ENCODE assay signal across 17 cellular contexts in genomic region chr11:68295940-68296339, GRCh38. TPM values are rescaled to one million over a fixed set of nuclear protein-coding genes. Genes with fewer than 3 reads are reported as not detected.
A peak's percentile ranks its signal among the peaks of the same experiment; 100 is the strongest.
DNase-seq lines count a peak whose midpoint lies in the region; ATAC-seq, FAIRE-seq and TF ChIP-seq lines count a peak whose summit lies in the region.
"Had no signal": no experiment of that assay in that cellular context is flagged by ENCODE, and none has a peak within 500 bp of the region (broad histone marks: within the 10 kb centered on the region; RNA-seq: fewer than 3 reads in every experiment).

No MANE protein-coding gene starts in this region.

- no peak for TF ChIP-seq RAD21 in K562 (CRISPR knock-in tag; conservative IDR thresholded peaks at IDR 0.05 in 1 of 2, IDR thresholded peaks at IDR 0.05 in 1 of 2)

- TF ChIP-seq CTCF in HEK293 (tag by site-specific recombination; IDR thresholded peaks at IDR 0.05), result no peak
- TF ChIP-seq CTCF in K562 (IDR thresholded peaks at IDR 0.05 in 2 of 3, conservative IDR thresholded peaks at IDR 0.05 in 1 of 3; ENCODE audit: insufficient read depth in 2 of 3, low read depth in 1 of 3, low read length in 3 of 3), result no peak
- no peak for TF ChIP-seq CTCF in osteoblast (IDR thresholded peaks at IDR 0.05; ENCODE audit: extremely low read depth, low read depth, low read length)

- 52% methylated on average over 5 of the region's 5 CpGs for WGBS in K562 (ENCODE audit: insufficient coverage, low coverage, missing lambda C conversion rate)

- no peaks in the 10 kb centered on the region for H3K36me3 Mint-ChIP-seq in T-helper 2 cell treated with Interferon-gamma antibody and Interleukin-4, amounts not matched to agents 5 μg/mL and 100 μg/mL, for 36 hours (ENCODE audit: low read depth)
- H3K36me3 Mint-ChIP-seq: CD4-positive, CD25-positive, alpha-beta regulatory T cell; IgD-negative memory B cell had no signal

- H3K9me3 Mint-ChIP-seq in T-helper 2 cell treated with Interferon-gamma antibody and Interleukin-4, amounts not matched to agents 5 μg/mL and 100 μg/mL, for 36 hours, result no peaks in the 10 kb centered on the region
- H3K9me3 Mint-ChIP-seq: IgD-negative memory B cell had no signal

- H3K4me3 Mint-ChIP-seq in T-helper 2 cell treated with Interferon-gamma antibody and Interleukin-4, amounts not matched to agents 5 μg/mL and 100 μg/mL, for 36 hours, result no peak overlapping the region
- H3K4me3 Mint-ChIP-seq: CD4-positive, CD25-positive, alpha-beta regulatory T cell had no signal

- H3K4me2 ChIP-seq in BLaER1 (no peak overlapping the region), K562 (ENCODE audit: insufficient read depth, low read length) (no peak overlapping the region), osteoblast (ENCODE audit: insufficient read depth, low read length) (no peak overlapping the region)

- intact Hi-C loops in K562 (cut with micrococcal nuclease), result loop anchor here (5.0 kb wide), 2 partner anchors 151 to 289 kb away; no protein-coding TSS in a partner anchor

- H3K27ac ChIP-seq in BLaER1 (0 out of 2 replicates have a peak overlapping the region, but pooled peaks have one; percentile 6), HEK293 (ENCODE audit: extremely low read depth, low read depth, low read length) (no peak overlapping the region), K562 (ENCODE audit: extremely low read depth, low read depth, low read length) (no peak overlapping the region), osteoblast (ENCODE audit: low read depth, low read length) (no peak overlapping the region)
- H3K27ac ChIP-seq: GM23248 had no signal

- H3K9ac ChIP-seq in BLaER1 (no peak overlapping the region), K562 (ENCODE audit: insufficient read depth in 1 of 2, low read depth in 2 of 2, low read length in 2 of 2) (peak overlapping the region in 1 of 2 experiments; percentile 78; a peak in 2 of 4 replicates)
- H3K9ac ChIP-seq: GM23248 had no signal

- H3K9me3 ChIP-seq in BLaER1 (peaks cover 3% of the 10 kb centered on the region; the same call in 1 of the 2 replicates), HEK293 (ENCODE audit: control insufficient read depth, insufficient read depth, low read depth, low read length) (no peaks in the 10 kb centered on the region), K562 (replicated peaks; ENCODE audit: control insufficient read depth, insufficient read depth, low read depth, low read length) (no peaks in the 10 kb centered on the region), osteoblast (ENCODE audit: low read depth, low read length) (no peaks in the 10 kb centered on the region)
- H3K9me3 ChIP-seq: BE2C had no signal

- no peaks in the 10 kb centered on the region for H3K36me3 ChIP-seq in BLaER1
- H3K36me3 ChIP-seq in HEK293 (ENCODE audit: control insufficient read depth in 2 of 2, insufficient read depth in 1 of 2, low read length in 2 of 2), result no peaks in the 10 kb centered on the region
- no peaks in the 10 kb centered on the region for H3K36me3 ChIP-seq in K562 (ENCODE audit: control insufficient read depth, insufficient read depth, low read length)
- H3K36me3 ChIP-seq in osteoblast (ENCODE audit: insufficient read depth, low read length), result no peaks in the 10 kb centered on the region
- H3K36me3 ChIP-seq: BE2C had no signal

- BruUV-seq in K562 (replicated peaks; lab: Mats Ljungman, UMichigan), result no TSS peak

- H3K4me3 ChIP-seq in BLaER1, result no peak overlapping the region
- H3K4me3 ChIP-seq in HEK293 (ENCODE audit: low read depth, low read length), result no peak overlapping the region
- H3K4me3 ChIP-seq in K562, result no peak overlapping the region
- no peak overlapping the region for H3K4me3 ChIP-seq in osteoblast (ENCODE audit: insufficient read depth, low read length)
- H3K4me3 ChIP-seq: GM23248 had no signal

- TF ChIP-seq EP300 in K562 (IDR thresholded peaks at IDR 0.05; ENCODE audit: low read length), result no peak

- POLR2A ChIA-PET in HEK293 (lab: Yijun Ruan, JAX) (interaction anchor here (2.3 kb wide), 1 partner anchor 23 kb away, joined by 12 read pairs; the partner anchor contains the start of gene C11orf24), K562 (lab: Yijun Ruan, JAX) (interaction anchor here (0.6 to 3.3 kb wide), 6 partner anchors 12 to 339 kb away, joined by 3 to 25 read pairs (median 7); partner anchors contain the start of gene C11orf24)

- H3K4me1 ChIP-seq in BLaER1 (peaks cover 55% of the 10 kb centered on the region), HEK293 (ENCODE audit: control insufficient read depth, insufficient read depth, low read length) (no peaks in the 10 kb centered on the region), K562 (replicated peaks in 1 of 2; ENCODE audit: control insufficient read depth in 2 of 2, insufficient read depth in 2 of 2, low read length in 2 of 2) (peaks cover 0 to 27% of the 10 kb centered on the region in 2 experiments; a peak in 3 of 5 replicates), osteoblast (ENCODE audit: insufficient read depth, low read length) (no peaks in the 10 kb centered on the region)
- H3K4me1 ChIP-seq: BE2C had no signal

- in situ Hi-C loops in K562 (cut with MboI), result loop anchor here (5.0 kb wide), 1 partner anchor 39 kb away; no protein-coding TSS in a partner anchor

- ATAC-seq in K562, result no peak

- no peak for FAIRE-seq in K562 (lab: Jason Lieb, UNC)
- FAIRE-seq: G401.6, GM12892, H54 had no signal

- no peaks in the 10 kb centered on the region for H3K4me1 Mint-ChIP-seq in T-helper 2 cell treated with Interferon-gamma antibody and Interleukin-4, amounts not matched to agents 5 μg/mL and 100 μg/mL, for 36 hours (ENCODE audit: low read depth)

- DNase-seq in K562 (ENCODE audit: extremely low read depth in 1 of 4, low spot score in 3 of 4), result no peak
- peak; percentile 8 for DNase-seq in osteoblast (ENCODE audit: insufficient read length, low spot score, missing footprints)
- no peak for DNase-seq in stimulated activated naive CD4-positive, alpha-beta T cell treated with Interleukin-2 at 50 U/mL for 16 hours (lab: John Stamatoyannopoulos, UW)
- no peak for DNase-seq in T-helper 2 cell treated with Interferon-gamma antibody and Interleukin-4, amounts not matched to agents 5 μg/mL and 100 μg/mL, for 36 hours (ENCODE audit: low spot score)
- DNase-seq in C1 segment of cervical spinal cord (lab: John Stamatoyannopoulos, UW), result no peak
- DNase-seq: BE2C; CD4-positive, CD25-positive, alpha-beta regulatory T cell; DMS 273 treated with DMSO at 0.1 percent for 48 hours; DMS79; EL; GM23248 had no signal

- no peak overlapping the region for H3K27ac Mint-ChIP-seq in T-helper 2 cell treated with Interferon-gamma antibody and Interleukin-4, amounts not matched to agents 5 μg/mL and 100 μg/mL, for 36 hours
- H3K27ac Mint-ChIP-seq: CD4-positive, CD25-positive, alpha-beta regulatory T cell had no signal

- H3K27me3 Mint-ChIP-seq in T-helper 2 cell treated with Interferon-gamma antibody and Interleukin-4, amounts not matched to agents 5 μg/mL and 100 μg/mL, for 36 hours (ENCODE audit: low read depth), result peaks cover 5% of the 10 kb centered on the region
- H3K27me3 Mint-ChIP-seq: IgD-negative memory B cell had no signal

- no peaks in the 10 kb centered on the region for H3K27me3 ChIP-seq in BLaER1
- no peaks in the 10 kb centered on the region for H3K27me3 ChIP-seq in K562 (ENCODE audit: control insufficient read depth in 2 of 2, insufficient read depth in 2 of 2, low read length in 2 of 2)
- no peaks in the 10 kb centered on the region for H3K27me3 ChIP-seq in osteoblast (ENCODE audit: insufficient read depth, low read length)
- H3K27me3 ChIP-seq: BE2C had no signal

- H2AFZ ChIP-seq in K562 (ENCODE audit: low read depth, low read length) (no peak overlapping the region), osteoblast (ENCODE audit: low read length) (no peak overlapping the region)
- H2AFZ ChIP-seq: GM23248 had no signal

- CTCF ChIA-PET in HEK293 (lab: Yijun Ruan, JAX), result interaction anchor here (0.6 to 6.5 kb wide), 5 partner anchors 14 to 88 kb away, joined by 3 to 122 read pairs (median 24); no protein-coding TSS in a partner anchor
- CTCF ChIA-PET in K562 (lab: Yijun Ruan, JAX; ENCODE audit: low intra/inter-chr PET ratio), result no interaction called here

- no peaks in the 10 kb centered on the region for H3K79me2 ChIP-seq in K562 (ENCODE audit: control insufficient read depth, insufficient read depth, low read length)
- H3K79me2 ChIP-seq in osteoblast (ENCODE audit: insufficient read depth, low read length), result no peaks in the 10 kb centered on the region

- no peaks in the 10 kb centered on the region for H4K20me1 ChIP-seq in BLaER1
- no peaks in the 10 kb centered on the region for H4K20me1 ChIP-seq in K562 (replicated peaks; ENCODE audit: control insufficient read depth, insufficient read depth, low read length)
- H4K20me1 ChIP-seq in osteoblast (ENCODE audit: insufficient read depth, low read length), result no peaks in the 10 kb centered on the region

- TF ChIP-seq POLR2A in K562 (conservative IDR thresholded peaks at IDR 0.05), result no peak

- H3K9me1 ChIP-seq in K562 (ENCODE audit: control insufficient read depth, insufficient read depth, low read length), result no peaks in the 10 kb centered on the region

RNA-seq across cellular contexts. Expression of gene LRP5, which starts 16.5 kb away (rescaled TPM):
- 28.3 and 69.8 TPM in 2 replicates for total RNA-seq in K562 (2011; cell fraction: chromatin; rRNA removed; ENCODE audit: low replicate concordance)
- total RNA-seq in K562 (2011; cell fraction: nucleolus; rRNA removed), result 63.7 and 66.6 TPM in 2 replicates
- 37.9 and 42.2 TPM in 2 replicates for total RNA-seq in K562 (2011; cell fraction: nucleoplasm; rRNA removed)
- total RNA-seq in K562 (2014; rRNA removed), result 14.9 and 23.8 TPM in 2 replicates
- total RNA-seq in K562 (2014; rRNA removed; fragmentation: Illumina TruSeq; extraction: Trizol), result 2.1 and 3.1 TPM in 2 replicates
- 13.6 and 15.3 TPM in 2 replicates for total RNA-seq in K562 (2015; rRNA removed; fragmentation: Illumina TruSeq; extraction: Trizol)
- total RNA-seq in K562 (2021), result 43.1 and 44.2 TPM in 2 replicates
- 5.1 and 11.0 TPM in 2 replicates for polyA plus RNA-seq in K562 (2011; rRNA removed)
- polyA plus RNA-seq in K562 (2011; cell fraction: cytosol; rRNA removed), result 9.1 and 15.7 TPM in 2 replicates
- polyA plus RNA-seq in K562 (2011; cell fraction: nucleus; rRNA removed), result 16.9 and 36.4 TPM in 2 replicates
- polyA plus RNA-seq in K562 (2012), result 24.9 and 36.3 TPM in 2 replicates
- 13.5 and 28.2 TPM in 2 replicates for polyA plus RNA-seq in K562 (2014; fragmentation: Illumina TruSeq; extraction: Trizol)
- polyA plus RNA-seq in K562 (2014; fragmentation: Nextera tagmentation; extraction: Ambion mirVana), result under 1 TPM; 0.48 to 0.63 TPM
- polyA plus RNA-seq in K562 (2014; rRNA removed), result 16.1 and 17.6 TPM in 2 replicates
- polyA minus RNA-seq in K562 (2011; rRNA and poly(A)+ RNA removed), result 7.7 and 11.3 TPM in 2 replicates
- polyA minus RNA-seq in K562 (2011; cell fraction: cytosol; rRNA and poly(A)+ RNA removed), result 21.3 and 34.5 TPM in 2 replicates
- polyA minus RNA-seq in K562 (2011; cell fraction: nucleus; rRNA and poly(A)+ RNA removed), result 24.4 and 27.9 TPM in 2 replicates
- 16.3 and 18.6 TPM in 2 replicates for total RNA-seq in osteoblast

RNA-seq across cellular contexts. Expression of gene C11orf24, which starts 24.2 kb away (rescaled TPM):
- 53.7 and 91.3 TPM in 2 replicates for total RNA-seq in K562 (2011; cell fraction: chromatin; rRNA removed; ENCODE audit: low replicate concordance)
- total RNA-seq in K562 (2011; cell fraction: nucleolus; rRNA removed), result 78.4 and 79.7 TPM in 2 replicates
- 73.5 and 93.0 TPM in 2 replicates for total RNA-seq in K562 (2011; cell fraction: nucleoplasm; rRNA removed)
- total RNA-seq in K562 (2014; rRNA removed) (50.5 and 57.6 TPM in 2 replicates), K562 (2014; rRNA removed; fragmentation: Illumina TruSeq; extraction: Trizol) (30.2 and 30.8 TPM in 2 replicates), K562 (2015; rRNA removed; fragmentation: Illumina TruSeq; extraction: Trizol) (31.7 and 32.5 TPM in 2 replicates), K562 (2021) (64.9 and 66.0 TPM in 2 replicates), osteoblast (37.7 and 40.5 TPM in 2 replicates)
- polyA plus RNA-seq in K562 (2011; rRNA removed) (23.6 and 34.9 TPM in 2 replicates), K562 (2014; fragmentation: Illumina TruSeq; extraction: Trizol) (47.0 and 49.5 TPM in 2 replicates), K562 (2014; fragmentation: Nextera tagmentation; extraction: Ambion mirVana) (1 to 10 TPM; 2.0 to 4.4 TPM), K562 (2014; rRNA removed) (52.5 and 65.2 TPM in 2 replicates)
- polyA plus RNA-seq in K562 (2011; cell fraction: cytosol; rRNA removed), result 42.1 and 76.0 TPM in 2 replicates
- polyA plus RNA-seq in K562 (2011; cell fraction: nucleus; rRNA removed), result 53.0 and 81.1 TPM in 2 replicates
- polyA plus RNA-seq in K562 (2012), result 38.0 and 127 TPM in 2 replicates
- polyA minus RNA-seq in K562 (2011; rRNA and poly(A)+ RNA removed), result 22.4 and 23.0 TPM in 2 replicates
- polyA minus RNA-seq in K562 (2011; cell fraction: cytosol; rRNA and poly(A)+ RNA removed), result 27.9 and 31.7 TPM in 2 replicates
- 25.2 and 34.9 TPM in 2 replicates for polyA minus RNA-seq in K562 (2011; cell fraction: nucleus; rRNA and poly(A)+ RNA removed)
